8 cellular contexts compared by ENCODE assay signal in the genomic region with DNA sequence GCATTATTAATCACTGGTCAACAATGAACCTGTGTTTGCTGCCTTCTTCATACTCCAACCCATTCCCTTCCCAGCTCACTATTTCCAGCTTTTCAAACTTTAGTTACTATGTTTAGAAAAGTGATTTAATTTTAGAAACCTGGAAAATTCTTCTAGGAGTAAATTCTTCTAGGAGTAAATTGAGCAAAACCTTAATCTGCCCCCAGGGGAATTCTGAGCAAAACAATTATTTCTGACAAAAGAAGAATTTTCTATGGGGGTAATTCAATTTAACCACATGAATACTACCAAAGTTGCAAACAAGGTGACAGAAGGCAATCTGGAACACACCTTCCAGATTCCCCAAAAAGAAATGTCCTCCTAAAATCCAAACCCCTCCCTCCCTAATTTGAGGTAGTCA. TPM values are rescaled to one million over a fixed set of nuclear protein-coding genes. Genes with fewer than 3 reads are reported as not detected.
A peak's percentile ranks its signal among the peaks of the same experiment; 100 is the strongest.
DNase-seq lines count a peak whose midpoint lies in the region; ATAC-seq, FAIRE-seq and TF ChIP-seq lines count a peak whose summit lies in the region.

No MANE protein-coding gene starts in this region.

- peaks cover 22 to 57% (median 40%) of the 10 kb centered on the region in 4 donors for H3K4me1 Mint-ChIP-seq in CD4-positive, CD25-positive, alpha-beta regulatory T cell
- peaks cover 48% of the 10 kb centered on the region for H3K4me1 Mint-ChIP-seq in endothelial cell (ENCODE audit: unreplicated experiment)

- H3F3A ChIP-seq in PC-3 (ENCODE audit: low read length, unreplicated experiment) = no peaks in the 10 kb centered on the region

- no peak overlapping the region for H3K23ac ChIP-seq in neuronal stem cell (ENCODE audit: low read depth, low read length, poor library complexity)

- POLR2A ChIA-PET in PC-3 (lab: Charles Lee; ENCODE audit: unreplicated experiment) = interaction anchor here (1.1 kb wide), 1 partner anchor 68 kb away, joined by 4 read pairs; no protein-coding TSS in a partner anchor

- no peak overlapping the region for H4K8ac ChIP-seq in neuronal stem cell (ENCODE audit: low read depth, low read length)

- no peak for ATAC-seq in CD4-positive, CD25-positive, alpha-beta regulatory T cell (ENCODE audit: low read depth in 2 of 2)
- ATAC-seq in PC-3 = no peak
- no peak for ATAC-seq in GM18519 (IDR thresholded peaks at IDR 0.05; ENCODE audit: low FRiP score, unreplicated experiment)

- H2AK5ac ChIP-seq in neuronal stem cell (ENCODE audit: low read depth, low read length) = no peak overlapping the region

- H3K27me3 ChIP-seq in CD4-positive, CD25-positive, alpha-beta regulatory T cell (ENCODE audit: control insufficient read depth, insufficient read depth, low read length) = no peaks in the 10 kb centered on the region
- H3K27me3 ChIP-seq in PC-3 (ENCODE audit: low read length) = no peaks in the 10 kb centered on the region
- peaks cover 0 to 2% (median 0%) of the 10 kb centered on the region in 3 experiments for H3K27me3 ChIP-seq in neuronal stem cell (ENCODE audit: control insufficient read depth in 3 of 3, insufficient read depth in 3 of 3, low read depth in 1 of 3, low read length in 3 of 3)

- no peak overlapping the region for H3K14ac ChIP-seq in neuronal stem cell (ENCODE audit: low read length)

- CTCF ChIA-PET in PC-3 (lab: Charles Lee) = no interaction called here

- peak overlapping the region; percentile 76 for H3K4me3 ChIP-seq in CD4-positive, CD25-positive, alpha-beta regulatory T cell (ENCODE audit: low read depth, low read length)
- H3K4me3 ChIP-seq in PC-3 (ENCODE audit: low read length) = peak overlapping the region; percentile 98
- H3K4me3 ChIP-seq in neuronal stem cell (ENCODE audit: low read length in 2 of 2) = peak overlapping the region; percentile 59 to 95

- H3K36me3 ChIP-seq in CD4-positive, CD25-positive, alpha-beta regulatory T cell (ENCODE audit: control insufficient read depth, insufficient read depth, low read length) = no peaks in the 10 kb centered on the region
- H3K36me3 ChIP-seq in PC-3 (ENCODE audit: low read depth, low read length) (no peaks in the 10 kb centered on the region), neuronal stem cell (replicated peaks in 1 of 2; ENCODE audit: control insufficient read depth in 2 of 2, insufficient read depth in 2 of 2, low read length in 2 of 2) (peaks cover 0 to 4% of the 10 kb centered on the region in 2 donors)

- H3K4me2 ChIP-seq in PC-3 (ENCODE audit: low read length) = peak overlapping the region; percentile 79
- H3K4me2 ChIP-seq in neuronal stem cell (ENCODE audit: insufficient read depth, low read length, poor library complexity, severe bottlenecking) = peak overlapping the region; percentile 78

- H3K27ac Mint-ChIP-seq in CD4-positive, CD25-positive, alpha-beta regulatory T cell = peak overlapping the region in 2 of 3 donors; percentile 20 to 76
- peak overlapping the region; percentile 70 for H3K27ac Mint-ChIP-seq in endothelial cell (ENCODE audit: unreplicated experiment)

- H3K27ac ChIP-seq in CD4-positive, CD25-positive, alpha-beta regulatory T cell (ENCODE audit: insufficient read depth, low read length, poor library complexity, severe bottlenecking) = no peak overlapping the region
- H3K27ac ChIP-seq in PC-3 (ENCODE audit: low read length) = no peak overlapping the region
- no peak overlapping the region for H3K27ac ChIP-seq in neuronal stem cell (replicated peaks; ENCODE audit: low read length)

- BruUV-seq in PC-3 (replicated peaks; lab: Mats Ljungman, UMichigan) = TSS peak; percentile 23

- no peak overlapping the region for H2BK120ac ChIP-seq in neuronal stem cell (ENCODE audit: low read depth, low read length)

- H2AFZ ChIP-seq in PC-3 (ENCODE audit: low read length) (no peak overlapping the region), neuronal stem cell (ENCODE audit: low read length) (no peak overlapping the region)

- H3K9me3 ChIP-seq in CD4-positive, CD25-positive, alpha-beta regulatory T cell (ENCODE audit: control insufficient read depth in 2 of 2, low read length in 2 of 2) = no peaks in the 10 kb centered on the region
- H3K9me3 ChIP-seq in PC-3 (ENCODE audit: low read length) = no peaks in the 10 kb centered on the region
- H3K9me3 ChIP-seq in neuronal stem cell (replicated peaks in 1 of 2; ENCODE audit: control insufficient read depth in 2 of 2, insufficient read depth in 1 of 2, low read depth in 1 of 2, low read length in 2 of 2) = no peaks in the 10 kb centered on the region

- no peak overlapping the region for H2BK15ac ChIP-seq in neuronal stem cell (ENCODE audit: low read length)

- no peaks in the 10 kb centered on the region for H3K79me1 ChIP-seq in neuronal stem cell (ENCODE audit: low read depth, low read length)

- peaks cover 23% of the 10 kb centered on the region for H3K4me1 ChIP-seq in CD4-positive, CD25-positive, alpha-beta regulatory T cell (ENCODE audit: control insufficient read depth, insufficient read depth, low read length, poor library complexity, severe bottlenecking)
- H3K4me1 ChIP-seq in PC-3 (ENCODE audit: insufficient read depth, low read length) (peaks cover 12% of the 10 kb centered on the region; the same call in 1 of the 2 replicates), neuronal stem cell (ENCODE audit: control insufficient read depth in 2 of 2, insufficient read depth in 1 of 2, low read depth in 1 of 2, low read length in 2 of 2) (peaks cover 0 to 12% of the 10 kb centered on the region in 2 donors)

- no peak for FAIRE-seq in RCC 7860 (lab: Jason Lieb, UNC)

- no peak overlapping the region for H2BK12ac ChIP-seq in neuronal stem cell (ENCODE audit: low read length)

- H3K9ac ChIP-seq in PC-3 (ENCODE audit: low read length) (peak overlapping the region; percentile 57), neuronal stem cell (ENCODE audit: low read depth, low read length, poor library complexity) (no peak overlapping the region)

- no peak for DNase-seq in CD4-positive, CD25-positive, alpha-beta regulatory T cell
- DNase-seq in PC-3 = no peak
- no peak for DNase-seq in endothelial cell (ENCODE audit: low spot score)
- DNase-seq in neuronal stem cell (ENCODE audit: low spot score) = no peak
- no peak for DNase-seq in putamen (ENCODE audit: low spot score)
- no peak for DNase-seq in RCC 7860 (ENCODE audit: low spot score)
- no peak for DNase-seq in posterior cingulate gyrus

- H3K9me2 ChIP-seq in PC-3 (replicated peaks; ENCODE audit: low read length) = no peaks in the 10 kb centered on the region

- H4K91ac ChIP-seq in neuronal stem cell (ENCODE audit: low read depth, low read length, poor library complexity) = no peak overlapping the region

- H3K79me2 ChIP-seq in PC-3 (ENCODE audit: low read length) = peaks cover 64% of the 10 kb centered on the region

- H4K20me1 ChIP-seq in PC-3 (ENCODE audit: low read length) = peaks cover 38% of the 10 kb centered on the region

- peak overlapping the region; percentile 86 to 91 (median 89) for H3K4me3 Mint-ChIP-seq in CD4-positive, CD25-positive, alpha-beta regulatory T cell
- H3K4me3 Mint-ChIP-seq in endothelial cell (ENCODE audit: unreplicated experiment) = peak overlapping the region; percentile 94

- H3K36me3 Mint-ChIP-seq in CD4-positive, CD25-positive, alpha-beta regulatory T cell = no peaks in the 10 kb centered on the region
- no peaks in the 10 kb centered on the region for H3K36me3 Mint-ChIP-seq in endothelial cell (ENCODE audit: low read depth, unreplicated experiment)

- no peaks in the 10 kb centered on the region for H3K9me3 Mint-ChIP-seq in CD4-positive, CD25-positive, alpha-beta regulatory T cell
- H3K9me3 Mint-ChIP-seq in endothelial cell (ENCODE audit: unreplicated experiment) = no peaks in the 10 kb centered on the region

- TF ChIP-seq CTCF in PC-3 (conservative IDR thresholded peaks at IDR 0.05; ENCODE audit: low read depth, low read length) (no peak), endothelial cell (IDR thresholded peaks at IDR 0.05; ENCODE audit: unreplicated experiment) (peak; percentile 13)

- H3K27me3 Mint-ChIP-seq in CD4-positive, CD25-positive, alpha-beta regulatory T cell = peaks cover 6% of the 10 kb centered on the region
- H3K27me3 Mint-ChIP-seq in endothelial cell (ENCODE audit: unreplicated experiment) = peaks cover 10% of the 10 kb centered on the region

- intact Hi-C loops in PC-3 (cut with micrococcal nuclease) (loop anchor here (5.0 kb wide), 1 partner anchor 65 kb away; no protein-coding TSS in a partner anchor), posterior cingulate gyrus (cut with DNase I) (no loop called here)

- no peak overlapping the region for H2BK5ac ChIP-seq in neuronal stem cell (ENCODE audit: low read length)

- no peak overlapping the region for H3K18ac ChIP-seq in neuronal stem cell (ENCODE audit: low read length)

- H3K4ac ChIP-seq in neuronal stem cell (ENCODE audit: low read length) = no peak overlapping the region

RNA-seq across cellular contexts. Expression of a gene that starts 1.8 kb away (rescaled TPM):
- total RNA-seq in CD4-positive, CD25-positive, alpha-beta regulatory T cell = 26.7 TPM
- polyA plus RNA-seq in CD4-positive, CD25-positive, alpha-beta regulatory T cell = 10 to 100 TPM; 14.9 to 22.4 (median 17.0) TPM
- total RNA-seq in PC-3 (2014; rRNA removed) (17.5 and 17.8 TPM in 2 replicates), endothelial cell (ENCODE audit: unreplicated experiment) (103 TPM)
- 27.0 TPM for polyA plus RNA-seq in neuronal stem cell (2013, experiment 1 of 2)
- 28.3 TPM for polyA plus RNA-seq in neuronal stem cell (2013, experiment 2 of 2)

RNA-seq across cellular contexts. Expression of a gene that starts 50.4 kb away (rescaled TPM):
- total RNA-seq in CD4-positive, CD25-positive, alpha-beta regulatory T cell = not detected
- polyA plus RNA-seq in CD4-positive, CD25-positive, alpha-beta regulatory T cell = not detected
- total RNA-seq in PC-3 (2014; rRNA removed) (1.3 TPM in 2 replicates), endothelial cell (ENCODE audit: unreplicated experiment) (0.54 TPM)
- polyA plus RNA-seq in neuronal stem cell (2013, experiment 1 of 2) = 1.9 TPM
- 2.1 TPM for polyA plus RNA-seq in neuronal stem cell (2013, experiment 2 of 2)
